4 cellular contexts compared by ENCODE assay signal in genomic region chr11:133015457-133015856, GRCh38.
"Had no signal": no experiment of that assay in that cellular context is flagged by ENCODE, and none has a peak within 500 bp of the region (broad histone marks: within the 10 kb centered on the region; RNA-seq: fewer than 3 reads in every experiment).

No MANE protein-coding gene starts in this region.

- H3K9me3 Mint-ChIP-seq: GM23338, H9 had no signal

- H3K27ac Mint-ChIP-seq: GM23338, H9 had no signal

- H3K4me3 ChIP-seq: GM23338 had no signal

- DNase-seq: H9, HCEC 1CT, IMR-90 had no signal

- H3K4me3 Mint-ChIP-seq: GM23338, H9 had no signal
